Comparison of ENCODE assay signal across 20 cellular contexts in genomic region chr1:2541619-2542246, GRCh38. TPM values are rescaled to one million over a fixed set of nuclear protein-coding genes. Genes with fewer than 3 reads are reported as not detected.
DNase-seq lines count a peak whose midpoint lies in the region; ATAC-seq, FAIRE-seq and TF ChIP-seq lines count a peak whose summit lies in the region.
"Had no signal": no experiment of that assay in that cellular context is flagged by ENCODE, and none has a peak within 500 bp of the region (broad histone marks: within the 10 kb centered on the region; RNA-seq: fewer than 3 reads in every experiment).

No MANE protein-coding gene starts in this region.

- CTCF ChIA-PET in HepG2 (lab: Yijun Ruan, JAX; ENCODE audit: low intra/inter-chr PET ratio, low total read pairs) (no interaction called here), A673 (lab: Charles Lee) (no interaction called here)

- H3K9me3 ChIP-seq in HepG2 (ENCODE audit: low read length) (no peaks in the 10 kb centered on the region), right lobe of liver (no peaks in the 10 kb centered on the region), A673 (ENCODE audit: low read depth, low read length, poor library complexity, severe bottlenecking) (no peaks in the 10 kb centered on the region)

- no peak for TF ChIP-seq EP300 in HepG2 (IDR thresholded peaks at IDR 0.05; ENCODE audit: low read depth in 2 of 2, low read length in 2 of 2)
- TF ChIP-seq EP300 in HepG2 (CRISPR knock-in tag; IDR thresholded peaks at IDR 0.05; ENCODE audit: borderline replicate concordance), result no peak

- H3K4me3 ChIP-seq in HepG2 (replicated peaks in 1 of 3; ENCODE audit: insufficient read depth in 1 of 3, low read depth in 2 of 3, low read length in 3 of 3) (no peak overlapping the region), right lobe of liver (no peak overlapping the region), A673 (ENCODE audit: low read depth, low read length, poor library complexity, severe bottlenecking) (no peak overlapping the region)

- WGBS in HepG2 (ENCODE audit: low lambda C conversion rate), result 37% methylated on average over 14 of the region's 25 CpGs
- 33% methylated on average over 3 of the region's 25 CpGs for WGBS in right lobe of liver (ENCODE audit: insufficient coverage, low coverage, low lambda C conversion rate, missing lambda C conversion rate)

- H3K27ac ChIP-seq in HepG2 (ENCODE audit: extremely low read length, insufficient read depth, low read length), result no peak overlapping the region
- no peak overlapping the region for H3K27ac ChIP-seq in right lobe of liver
- H3K27ac ChIP-seq in A673 (ENCODE audit: low read depth, low read length, poor library complexity, severe bottlenecking), result no peak overlapping the region
- H3K27ac ChIP-seq: coronary artery, epithelial cell of prostate, KMS-11 had no signal

- in situ Hi-C loops in HepG2 (cut with HindIII; ENCODE audit: extremely low pct_ligation_motif_present, low pct_unique_long_range_greater_than_20kb), result no loop called here

- H3K36me3 ChIP-seq in HepG2 (replicated peaks in 1 of 2; ENCODE audit: control insufficient read depth in 1 of 2, insufficient read depth in 2 of 2, low read length in 2 of 2), result no peaks in the 10 kb centered on the region
- H3K36me3 ChIP-seq in right lobe of liver, result no peaks in the 10 kb centered on the region
- H3K36me3 ChIP-seq in A673 (ENCODE audit: insufficient read depth, low read length, poor library complexity, severe bottlenecking), result no peaks in the 10 kb centered on the region

- no peak overlapping the region for H3K9ac ChIP-seq in HepG2 (ENCODE audit: insufficient read depth, low read depth, low read length)
- H3K9ac ChIP-seq: KMS-11 had no signal

- H3K27me3 ChIP-seq in HepG2 (ENCODE audit: control insufficient read depth in 1 of 2, insufficient read depth in 2 of 2, low read length in 2 of 2) (peaks cover 6 to 10% of the 10 kb centered on the region in 2 experiments; a peak in 3 of 5 replicates), right lobe of liver (no peaks in the 10 kb centered on the region), A673 (replicated peaks; ENCODE audit: insufficient read depth, low read depth, low read length, poor library complexity) (no peaks in the 10 kb centered on the region)

- no peak for DNase-seq in HepG2 (ENCODE audit: low spot score)
- no peak for DNase-seq in right lobe of liver
- peak; percentile 72 for DNase-seq in NCI-H510A (lab: John Stamatoyannopoulos, UW)
- DNase-seq in erythroblast (lab: John Stamatoyannopoulos, UW), result peak; percentile 52 to 64
- DNase-seq in ureter (ENCODE audit: low spot score), result peak; percentile 79
- DNase-seq in A673 (ENCODE audit: low spot score), result no peak
- DNase-seq in KG1 (lab: John Stamatoyannopoulos, UW), result no peak
- DNase-seq in NCI-H82 (lab: John Stamatoyannopoulos, UW), result no peak
- DNase-seq: activated CD4-positive, alpha-beta T cell treated with anti-CD3 and anti-CD28 coated beads, Interleukin-2, amount 50 U/mL, for 48 hours; EL; NCI-H2081; stimulated activated CD4-positive, alpha-beta T cell treated with anti-CD3 and anti-CD28 coated beads, Interleukin-1b, Interleukin-23, amount 100 ng/mL, for 48 hours; T-helper 2 cell had no signal

- no peak overlapping the region for H2AFZ ChIP-seq in HepG2 (ENCODE audit: low read length)

- H3K4me1 ChIP-seq in HepG2 (ENCODE audit: insufficient read depth, low read length) (peaks cover 49% of the 10 kb centered on the region), right lobe of liver (peaks cover 0 to 4% (median 0%) of the 10 kb centered on the region in 4 donors), A673 (ENCODE audit: insufficient read depth, low read length, poor library complexity, severe bottlenecking) (peaks cover 18% of the 10 kb centered on the region)

- no TSS peak for BruUV-seq in HepG2 (replicated peaks; lab: Mats Ljungman, UMichigan)
- no TSS peak for BruUV-seq in A673 (replicated peaks; lab: Mats Ljungman, UMichigan)

- no peak for TF ChIP-seq POLR2A in HepG2 (IDR thresholded peaks at IDR 0.05; ENCODE audit: insufficient read depth in 1 of 2, low read depth in 2 of 2, low read length in 2 of 2)
- no peak for TF ChIP-seq POLR2A in right lobe of liver (IDR thresholded peaks at IDR 0.05)
- no peak for TF ChIP-seq POLR2A in erythroblast (IDR thresholded peaks at IDR 0.05; ENCODE audit: low read length)

- FAIRE-seq in HepG2 (lab: Jason Lieb, UNC), result no peak
- FAIRE-seq: GM12892 had no signal

- 0 out of 2 replicates have a peak overlapping the region, but pooled peaks have one; percentile 20 for H3K4me2 ChIP-seq in HepG2 (ENCODE audit: low read depth, low read length)
- H3K4me2 ChIP-seq: KMS-11 had no signal

- ATAC-seq in HepG2, result no peak
- no peak for ATAC-seq in right lobe of liver

- TF ChIP-seq CTCF in HepG2 (CRISPR knock-in tag; IDR thresholded peaks at IDR 0.05) (no peak), right lobe of liver (IDR thresholded peaks at IDR 0.05) (no peak), A673 (conservative IDR thresholded peaks at IDR 0.05; ENCODE audit: low read depth, low read length) (no peak)

- no peak for TF ChIP-seq RAD21 in HepG2 (CRISPR knock-in tag; IDR thresholded peaks at IDR 0.05)

- H3K79me2 ChIP-seq in HepG2 (ENCODE audit: insufficient read depth, low read length), result no peaks in the 10 kb centered on the region

- no peaks in the 10 kb centered on the region for H4K20me1 ChIP-seq in HepG2 (ENCODE audit: insufficient read depth, low read length)

- POLR2A ChIA-PET in HepG2 (lab: Yijun Ruan, JAX) (interaction anchor here (1.5 kb wide), 1 partner anchor 15 kb away, joined by 3 read pairs; the partner anchor contains the start of gene PANK4), A673 (lab: Charles Lee; ENCODE audit: low non-redundant PET) (no interaction called here)

- intact Hi-C loops in HepG2 (cut with micrococcal nuclease; ENCODE audit: unreplicated experiment), result no loop called here
- intact Hi-C loops in right lobe of liver (cut with DNase I), result no loop called here
- intact Hi-C loops in A673 (cut with micrococcal nuclease; ENCODE audit: unreplicated experiment), result no loop called here

RNA-seq across cellular contexts. Expression of gene HES5, which starts 11.7 kb away (rescaled TPM):
- total RNA-seq in HepG2 (2016; rRNA removed; fragmentation: Illumina TruSeq; extraction: Trizol) (not detected in 2 replicates), right lobe of liver (under 1 TPM in 2 of 6 experiments, not detected in 4; 0.18 to 0.25 TPM), ureter (0.57 TPM), A673 (2021) (not detected in 2 replicates)
- total RNA-seq in HepG2 (2016; cell fraction: cytosol; rRNA removed; fragmentation: Illumina TruSeq; extraction: Trizol; ENCODE audit: low read depth), result not detected in 2 replicates
- not detected in 2 replicates for total RNA-seq in HepG2 (2016; cell fraction: insoluble cytoplasmic fraction; rRNA removed; fragmentation: Illumina TruSeq; extraction: Trizol)
- total RNA-seq in HepG2 (2016; cell fraction: membrane; rRNA removed; fragmentation: Illumina TruSeq; extraction: Trizol), result not detected in 2 replicates
- not detected in 2 replicates for total RNA-seq in HepG2 (2016; cell fraction: nucleus; rRNA removed; fragmentation: Illumina TruSeq; extraction: Trizol)
- polyA plus RNA-seq in HepG2 (2011; rRNA removed), result 0.05 TPM in 1 of 2 replicates, not detected in the other
- polyA plus RNA-seq in HepG2 (2011; cell fraction: cytosol; rRNA removed), result not detected in 2 replicates
- not detected in 2 replicates for polyA plus RNA-seq in HepG2 (2011; cell fraction: nucleus; rRNA removed)
- not detected in 2 replicates for polyA plus RNA-seq in HepG2 (2012)
- polyA plus RNA-seq in HepG2 (2016; cell fraction: cytosol; fragmentation: Illumina TruSeq; extraction: Trizol; ENCODE audit: low read depth), result not detected in 2 replicates
- polyA plus RNA-seq in HepG2 (2016; cell fraction: insoluble cytoplasmic fraction; fragmentation: Illumina TruSeq; extraction: Trizol; ENCODE audit: low read depth), result not detected in 2 replicates
- not detected in 2 replicates for polyA plus RNA-seq in HepG2 (2016; cell fraction: membrane; fragmentation: Illumina TruSeq; extraction: Trizol; ENCODE audit: low read depth)
- polyA plus RNA-seq in HepG2 (2016; cell fraction: nucleus; fragmentation: Illumina TruSeq; extraction: Trizol; ENCODE audit: insufficient read depth, low read depth), result not detected in 2 replicates
- not detected in 2 replicates for polyA minus RNA-seq in HepG2 (2011; rRNA and poly(A)+ RNA removed; ENCODE audit: low replicate concordance)
- polyA minus RNA-seq in HepG2 (2011; cell fraction: cytosol; rRNA and poly(A)+ RNA removed), result not detected in 2 replicates
- polyA minus RNA-seq in HepG2 (2011; cell fraction: nucleus; rRNA and poly(A)+ RNA removed), result not detected in 2 replicates
- total RNA-seq: activated T-helper 2 cell treated with anti-CD3 and anti-CD28 coated beads, Interferon-gamma antibody, Interleukin-2, Interleukin-4, amounts not matched to agents 10 μg/mL and 5 μg/mL and 100 μg/mL, durations not matched to agents 14 hours and 24 hours and 36 hours; myocyte had no signal
- polyA plus RNA-seq: aorta had no signal

RNA-seq across cellular contexts. Expression of gene TNFRSF14, which starts 14.4 kb away (rescaled TPM):
- total RNA-seq in HepG2 (2016; rRNA removed; fragmentation: Illumina TruSeq; extraction: Trizol) (6.2 and 11.9 TPM in 2 replicates), right lobe of liver (10 to 100 TPM; 31.0 to 54.8 (median 41.1) TPM), ureter (160 TPM), A673 (2021) (4.6 and 7.6 TPM in 2 replicates)
- total RNA-seq in HepG2 (2016; cell fraction: cytosol; rRNA removed; fragmentation: Illumina TruSeq; extraction: Trizol; ENCODE audit: low read depth), result 7.1 and 8.0 TPM in 2 replicates
- 5.5 and 13.2 TPM in 2 replicates for total RNA-seq in HepG2 (2016; cell fraction: insoluble cytoplasmic fraction; rRNA removed; fragmentation: Illumina TruSeq; extraction: Trizol)
- 10.5 and 12.4 TPM in 2 replicates for total RNA-seq in HepG2 (2016; cell fraction: membrane; rRNA removed; fragmentation: Illumina TruSeq; extraction: Trizol)
- 11.2 and 11.3 TPM in 2 replicates for total RNA-seq in HepG2 (2016; cell fraction: nucleus; rRNA removed; fragmentation: Illumina TruSeq; extraction: Trizol)
- 49.9 and 70.7 TPM in 2 replicates for polyA plus RNA-seq in HepG2 (2011; rRNA removed)
- polyA plus RNA-seq in HepG2 (2011; cell fraction: cytosol; rRNA removed), result 24.2 and 35.1 TPM in 2 replicates
- 534 and 601 TPM in 2 replicates for polyA plus RNA-seq in HepG2 (2011; cell fraction: nucleus; rRNA removed)
- 20.3 and 22.1 TPM in 2 replicates for polyA plus RNA-seq in HepG2 (2012)
- polyA plus RNA-seq in HepG2 (2016; cell fraction: cytosol; fragmentation: Illumina TruSeq; extraction: Trizol; ENCODE audit: low read depth), result 6.2 and 6.4 TPM in 2 replicates
- 5.6 and 7.2 TPM in 2 replicates for polyA plus RNA-seq in HepG2 (2016; cell fraction: insoluble cytoplasmic fraction; fragmentation: Illumina TruSeq; extraction: Trizol; ENCODE audit: low read depth)
- polyA plus RNA-seq in HepG2 (2016; cell fraction: membrane; fragmentation: Illumina TruSeq; extraction: Trizol; ENCODE audit: low read depth), result 9.0 and 10.4 TPM in 2 replicates
- 35.7 and 39.2 TPM in 2 replicates for polyA plus RNA-seq in HepG2 (2016; cell fraction: nucleus; fragmentation: Illumina TruSeq; extraction: Trizol; ENCODE audit: insufficient read depth, low read depth)
- 0.61 and 40.6 TPM in 2 replicates for polyA minus RNA-seq in HepG2 (2011; rRNA and poly(A)+ RNA removed; ENCODE audit: low replicate concordance)
- 12.6 and 13.8 TPM in 2 replicates for polyA minus RNA-seq in HepG2 (2011; cell fraction: cytosol; rRNA and poly(A)+ RNA removed)
- polyA minus RNA-seq in HepG2 (2011; cell fraction: nucleus; rRNA and poly(A)+ RNA removed), result 32.2 and 34.3 TPM in 2 replicates

RNA-seq across cellular contexts. Expression of gene PANK4, which starts 15.3 kb away (rescaled TPM):
- total RNA-seq in HepG2 (2016; rRNA removed; fragmentation: Illumina TruSeq; extraction: Trizol) (9.2 and 19.3 TPM in 2 replicates), right lobe of liver (10 to 100 TPM in 5 of 6 experiments, 1 to 10 TPM in 1; 9.6 to 18.9 (median 13.4) TPM), ureter (29.9 TPM), A673 (2021) (45.6 and 53.6 TPM in 2 replicates)
- 15.2 and 19.7 TPM in 2 replicates for total RNA-seq in HepG2 (2016; cell fraction: cytosol; rRNA removed; fragmentation: Illumina TruSeq; extraction: Trizol; ENCODE audit: low read depth)
- total RNA-seq in HepG2 (2016; cell fraction: insoluble cytoplasmic fraction; rRNA removed; fragmentation: Illumina TruSeq; extraction: Trizol), result 9.5 and 17.6 TPM in 2 replicates
- total RNA-seq in HepG2 (2016; cell fraction: membrane; rRNA removed; fragmentation: Illumina TruSeq; extraction: Trizol), result 5.3 and 5.7 TPM in 2 replicates
- 19.2 TPM in 2 replicates for total RNA-seq in HepG2 (2016; cell fraction: nucleus; rRNA removed; fragmentation: Illumina TruSeq; extraction: Trizol)
- polyA plus RNA-seq in HepG2 (2011; rRNA removed), result 17.2 and 17.4 TPM in 2 replicates
- polyA plus RNA-seq in HepG2 (2011; cell fraction: cytosol; rRNA removed), result 7.9 and 10.5 TPM in 2 replicates
- 84.3 and 91.7 TPM in 2 replicates for polyA plus RNA-seq in HepG2 (2011; cell fraction: nucleus; rRNA removed)
- 11.1 and 12.3 TPM in 2 replicates for polyA plus RNA-seq in HepG2 (2012)
- 0.83 and 1.3 TPM in 2 replicates for polyA plus RNA-seq in HepG2 (2016; cell fraction: cytosol; fragmentation: Illumina TruSeq; extraction: Trizol; ENCODE audit: low read depth)
- polyA plus RNA-seq in HepG2 (2016; cell fraction: insoluble cytoplasmic fraction; fragmentation: Illumina TruSeq; extraction: Trizol; ENCODE audit: low read depth), result 6.9 and 9.3 TPM in 2 replicates
- 1.5 and 2.2 TPM in 2 replicates for polyA plus RNA-seq in HepG2 (2016; cell fraction: membrane; fragmentation: Illumina TruSeq; extraction: Trizol; ENCODE audit: low read depth)
- 33.9 and 43.9 TPM in 2 replicates for polyA plus RNA-seq in HepG2 (2016; cell fraction: nucleus; fragmentation: Illumina TruSeq; extraction: Trizol; ENCODE audit: insufficient read depth, low read depth)
- 27.8 and 43.6 TPM in 2 replicates for polyA minus RNA-seq in HepG2 (2011; rRNA and poly(A)+ RNA removed; ENCODE audit: low replicate concordance)
- polyA minus RNA-seq in HepG2 (2011; cell fraction: cytosol; rRNA and poly(A)+ RNA removed), result 14.8 and 18.2 TPM in 2 replicates
- polyA minus RNA-seq in HepG2 (2011; cell fraction: nucleus; rRNA and poly(A)+ RNA removed), result 56.7 and 65.1 TPM in 2 replicates

RNA-seq across cellular contexts. Expression of gene PRXL2B, which starts 44.8 kb away (rescaled TPM):
- total RNA-seq in HepG2 (2016; rRNA removed; fragmentation: Illumina TruSeq; extraction: Trizol) (14.1 and 16.8 TPM in 2 replicates), right lobe of liver (10 to 100 TPM in 3 of 6 experiments, 1 to 10 TPM in 3; 5.1 to 18.6 (median 11.1) TPM), ureter (37.1 TPM), A673 (2021) (34.8 and 41.0 TPM in 2 replicates)
- 3.3 and 4.6 TPM in 2 replicates for total RNA-seq in HepG2 (2016; cell fraction: cytosol; rRNA removed; fragmentation: Illumina TruSeq; extraction: Trizol; ENCODE audit: low read depth)
- 14.4 and 15.6 TPM in 2 replicates for total RNA-seq in HepG2 (2016; cell fraction: insoluble cytoplasmic fraction; rRNA removed; fragmentation: Illumina TruSeq; extraction: Trizol)
- total RNA-seq in HepG2 (2016; cell fraction: membrane; rRNA removed; fragmentation: Illumina TruSeq; extraction: Trizol), result 9.8 and 9.9 TPM in 2 replicates
- total RNA-seq in HepG2 (2016; cell fraction: nucleus; rRNA removed; fragmentation: Illumina TruSeq; extraction: Trizol), result 8.9 and 10.7 TPM in 2 replicates
- 22.1 and 29.5 TPM in 2 replicates for polyA plus RNA-seq in HepG2 (2011; rRNA removed)
- 24.7 and 29.1 TPM in 2 replicates for polyA plus RNA-seq in HepG2 (2011; cell fraction: cytosol; rRNA removed)
- 72.9 and 75.2 TPM in 2 replicates for polyA plus RNA-seq in HepG2 (2011; cell fraction: nucleus; rRNA removed)
- polyA plus RNA-seq in HepG2 (2012), result 22.4 and 26.9 TPM in 2 replicates
- polyA plus RNA-seq in HepG2 (2016; cell fraction: cytosol; fragmentation: Illumina TruSeq; extraction: Trizol; ENCODE audit: low read depth), result 4.6 and 4.8 TPM in 2 replicates
- 20.7 and 24.0 TPM in 2 replicates for polyA plus RNA-seq in HepG2 (2016; cell fraction: insoluble cytoplasmic fraction; fragmentation: Illumina TruSeq; extraction: Trizol; ENCODE audit: low read depth)
- 11.7 and 12.0 TPM in 2 replicates for polyA plus RNA-seq in HepG2 (2016; cell fraction: membrane; fragmentation: Illumina TruSeq; extraction: Trizol; ENCODE audit: low read depth)
- 24.3 and 25.8 TPM in 2 replicates for polyA plus RNA-seq in HepG2 (2016; cell fraction: nucleus; fragmentation: Illumina TruSeq; extraction: Trizol; ENCODE audit: insufficient read depth, low read depth)
- polyA minus RNA-seq in HepG2 (2011; rRNA and poly(A)+ RNA removed; ENCODE audit: low replicate concordance), result 3.8 and 32.9 TPM in 2 replicates
- 16.2 and 16.4 TPM in 2 replicates for polyA minus RNA-seq in HepG2 (2011; cell fraction: cytosol; rRNA and poly(A)+ RNA removed)
- 5.8 and 7.5 TPM in 2 replicates for polyA minus RNA-seq in HepG2 (2011; cell fraction: nucleus; rRNA and poly(A)+ RNA removed)

Comparison
In these comparisons a context has a peak if more than half of its experiments do, and no peak if none do; other contexts are left out.
1. DNase-seq: peak in NCI-H510A (single experiment), erythroblast (2 of 2) and ureter (single experiment); none in HepG2 (single experiment), right lobe of liver (0 of 3), A673 (single experiment), KG1 (single experiment) and NCI-H82 (single experiment).